In the genomic region with DNA sequence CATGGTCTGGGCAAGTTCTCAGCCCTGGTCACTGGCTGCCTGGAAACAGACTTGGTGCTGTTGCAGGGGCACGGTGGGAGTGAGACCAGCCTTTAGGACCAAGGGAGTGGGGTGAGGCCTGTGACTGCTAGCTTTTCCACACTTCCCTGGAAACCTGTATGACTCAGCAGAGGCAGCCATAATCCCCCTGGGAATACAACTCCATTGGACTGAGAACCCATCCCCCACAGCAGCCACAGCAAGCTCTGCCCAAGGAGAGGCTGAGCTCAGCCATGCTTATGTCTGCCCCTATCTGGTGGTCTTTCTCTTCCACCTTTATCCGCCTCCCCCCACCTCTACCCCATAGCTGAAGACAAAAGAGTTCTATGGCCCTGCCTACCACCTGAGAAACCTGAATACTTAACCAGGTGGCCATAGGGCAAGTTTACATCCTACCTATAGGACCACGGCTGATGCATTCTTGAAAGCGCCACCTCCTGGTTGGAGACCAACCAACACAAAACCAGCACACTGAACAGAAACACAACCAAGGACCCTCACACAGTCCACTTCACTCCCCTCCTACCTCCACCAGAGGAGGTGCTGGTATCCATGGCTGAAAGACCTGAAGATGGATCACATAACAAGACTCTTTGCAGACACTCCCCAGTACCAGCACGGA, we compare ENCODE assay signal across 17 cellular contexts.
A peak's percentile ranks its signal among the peaks of the same experiment; 100 is the strongest.
DNase-seq lines count a peak whose midpoint lies in the region; ATAC-seq, FAIRE-seq and TF ChIP-seq lines count a peak whose summit lies in the region.
"Had no signal": no experiment of that assay in that cellular context is flagged by ENCODE, and none has a peak within 500 bp of the region (broad histone marks: within the 10 kb centered on the region; RNA-seq: fewer than 3 reads in every experiment).

No MANE protein-coding gene starts in this region.

- H3K36me3 Mint-ChIP-seq in MCF 10A (ENCODE audit: insufficient read depth, unreplicated experiment) = no peaks in the 10 kb centered on the region
- H3K36me3 Mint-ChIP-seq: IgD-negative memory B cell had no signal

- no peak for ATAC-seq in HG02571 (IDR thresholded peaks at IDR 0.05; ENCODE audit: unreplicated experiment)
- ATAC-seq: T-helper 17 cell had no signal

- H3K4me2 ChIP-seq in mammary epithelial cell (ENCODE audit: insufficient read depth, low read depth, low read length) = no peak overlapping the region
- H3K4me2 ChIP-seq in Karpas-422 (ENCODE audit: low read depth, low read length, poor library complexity, severe bottlenecking) = no peak overlapping the region
- H3K4me2 ChIP-seq: BLaER1 treated with 17β-estradiol and CSF1 and Interleukin-3, amounts not matched to agents 10 nM and 100 nM had no signal

- peaks cover 8% of the 10 kb centered on the region for H3K4me1 ChIP-seq in mammary epithelial cell (ENCODE audit: insufficient read depth, low read length)
- H3K4me1 ChIP-seq in Karpas-422 (ENCODE audit: low read length) = no peaks in the 10 kb centered on the region
- H3K4me1 ChIP-seq: BLaER1 treated with 17β-estradiol and CSF1 and Interleukin-3, amounts not matched to agents 10 nM and 100 nM had no signal

- no peaks in the 10 kb centered on the region for H3K9me2 ChIP-seq in Karpas-422 (replicated peaks; ENCODE audit: insufficient read depth, low read length)

- no peak overlapping the region for H3K4me3 Mint-ChIP-seq in MCF 10A (ENCODE audit: unreplicated experiment)
- H3K4me3 Mint-ChIP-seq: IgD-negative memory B cell, T-helper 17 cell had no signal

- no peak overlapping the region for H3K4me3 ChIP-seq in mammary epithelial cell (replicated peaks in 1 of 3; ENCODE audit: insufficient read depth in 1 of 3, low read depth in 2 of 3, low read length in 3 of 3)
- H3K4me3 ChIP-seq in Karpas-422 (ENCODE audit: low read length) = no peak overlapping the region
- H3K4me3 ChIP-seq in bronchial epithelial cell (ENCODE audit: low read depth, low read length) = no peak overlapping the region
- H3K4me3 ChIP-seq: BLaER1 treated with 17β-estradiol and CSF1 and Interleukin-3, amounts not matched to agents 10 nM and 100 nM; GM23248 had no signal

- no peak overlapping the region for H3K27ac Mint-ChIP-seq in MCF 10A (ENCODE audit: low read depth, unreplicated experiment)
- H3K27ac Mint-ChIP-seq: IgD-negative memory B cell, T-helper 17 cell had no signal

- no peaks in the 10 kb centered on the region for H3K9me3 ChIP-seq in mammary epithelial cell (replicated peaks; ENCODE audit: insufficient read depth, low read length)
- no peaks in the 10 kb centered on the region for H3K9me3 ChIP-seq in Karpas-422 (ENCODE audit: low read length)

- POLR2A ChIA-PET in MCF 10A (lab: Yijun Ruan, JAX) = interaction anchor here (1.3 kb wide), 1 partner anchor 10 kb away, joined by 3 read pairs; no protein-coding TSS in a partner anchor

- H3K4me1 Mint-ChIP-seq in MCF 10A (ENCODE audit: insufficient read depth, unreplicated experiment) = no peaks in the 10 kb centered on the region
- H3K4me1 Mint-ChIP-seq: IgD-negative memory B cell, T-helper 17 cell had no signal

- H3K9me3 Mint-ChIP-seq in MCF 10A (ENCODE audit: unreplicated experiment) = no peaks in the 10 kb centered on the region

- H3K9ac ChIP-seq in mammary epithelial cell (ENCODE audit: insufficient read depth, low read length) (no peak overlapping the region), Karpas-422 (ENCODE audit: low read length) (no peak overlapping the region)
- H3K9ac ChIP-seq: BLaER1 treated with 17β-estradiol and CSF1 and Interleukin-3, amounts not matched to agents 10 nM and 100 nM; GM23248 had no signal

- H3K27me3 Mint-ChIP-seq in MCF 10A (ENCODE audit: insufficient read depth, unreplicated experiment) = no peaks in the 10 kb centered on the region
- H3K27me3 Mint-ChIP-seq: IgD-negative memory B cell, T-helper 17 cell had no signal

- in situ Hi-C loops in mammary epithelial cell (cut with MboI; ENCODE audit: low sequenced_read_pairs in 2 of 2) = no loop called here

- no peak overlapping the region for H3K27ac ChIP-seq in mammary epithelial cell (ENCODE audit: insufficient read depth, low read depth, low read length)
- H3K27ac ChIP-seq in Karpas-422 (ENCODE audit: low read length) = no peak overlapping the region
- H3K27ac ChIP-seq: BLaER1 treated with 17β-estradiol and CSF1 and Interleukin-3, amounts not matched to agents 10 nM and 100 nM; GM23248; RWPE1 had no signal

- WGBS in mammary epithelial cell (ENCODE audit: low coverage, missing lambda C conversion rate) = 85% methylated on average over 5 of the region's 5 CpGs

- H3K79me2 ChIP-seq in mammary epithelial cell (ENCODE audit: insufficient read depth, low read length) (no peaks in the 10 kb centered on the region), Karpas-422 (ENCODE audit: low read length) (no peaks in the 10 kb centered on the region)

- DNase-seq in MCF 10A (ENCODE audit: unreplicated experiment) (peak; percentile 7), mammary epithelial cell (no peak), Karpas-422 (peak; percentile 50), bronchial epithelial cell (ENCODE audit: low read depth) (no peak), DMS 273 treated with DMSO at 0.1 percent for 48 hours (lab: John Stamatoyannopoulos, UW) (no peak), NCI-H1417 (lab: John Stamatoyannopoulos, UW) (no peak), NCI-H2196 (lab: John Stamatoyannopoulos, UW; ENCODE audit: unreplicated experiment) (no peak)
- DNase-seq: GM23248, NCI-H2107, NCI-H345, NCI-H526 treated with DMSO at 0.1 percent for 48 hours, T-helper 17 cell had no signal

- CTCF ChIA-PET in MCF 10A (lab: Yijun Ruan, JAX) = no interaction called here
- CTCF ChIA-PET in mammary epithelial cell (lab: Charles Lee; ENCODE audit: low non-redundant PET) = no interaction called here

- FAIRE-seq in bronchial epithelial cell (lab: Jason Lieb, UNC) = peak; percentile 93
- FAIRE-seq: A204.1 had no signal

- H3K36me3 ChIP-seq in mammary epithelial cell (ENCODE audit: insufficient read depth, low read length) (no peaks in the 10 kb centered on the region), Karpas-422 (ENCODE audit: insufficient read depth, low read length) (no peaks in the 10 kb centered on the region), bronchial epithelial cell (ENCODE audit: control insufficient read depth, insufficient read depth, low read length) (no peaks in the 10 kb centered on the region)
- H3K36me3 ChIP-seq: BLaER1 treated with 17β-estradiol and CSF1 and Interleukin-3, amounts not matched to agents 10 nM and 100 nM had no signal

- H4K20me1 ChIP-seq in mammary epithelial cell (ENCODE audit: insufficient read depth, low read length) = no peaks in the 10 kb centered on the region
- H4K20me1 ChIP-seq in Karpas-422 (ENCODE audit: insufficient read depth, low read depth, low read length) = no peaks in the 10 kb centered on the region
- H4K20me1 ChIP-seq: BLaER1 treated with 17β-estradiol and CSF1 and Interleukin-3, amounts not matched to agents 10 nM and 100 nM had no signal

- intact Hi-C loops in MCF 10A (cut with micrococcal nuclease) (no loop called here), mammary epithelial cell (cut with micrococcal nuclease) (no loop called here)

- TF ChIP-seq CTCF in MCF 10A (IDR thresholded peaks at IDR 0.05; ENCODE audit: unreplicated experiment) = no peak
- no peak for TF ChIP-seq CTCF in mammary epithelial cell (conservative IDR thresholded peaks at IDR 0.05 in 1 of 2, IDR thresholded peaks at IDR 0.05 in 1 of 2; ENCODE audit: extremely low read depth in 1 of 2, insufficient read depth in 1 of 2, low read depth in 1 of 2, low read length in 2 of 2)
- no peak for TF ChIP-seq CTCF in bronchial epithelial cell (IDR thresholded peaks at IDR 0.05; ENCODE audit: insufficient read depth, low read length, severe bottlenecking)

- no TSS peak for BruUV-seq in MCF 10A (replicated peaks; lab: Mats Ljungman, UMichigan)
- no TSS peak for BruUV-seq in mammary epithelial cell (replicated peaks; lab: Mats Ljungman, UMichigan)

- no peak overlapping the region for H2AFZ ChIP-seq in mammary epithelial cell (ENCODE audit: low read depth, low read length)
- H2AFZ ChIP-seq in Karpas-422 (ENCODE audit: low read length) = no peak overlapping the region
- H2AFZ ChIP-seq: GM23248 had no signal

- H3K27me3 ChIP-seq in mammary epithelial cell (ENCODE audit: insufficient read depth, low read length) (no peaks in the 10 kb centered on the region), Karpas-422 (ENCODE audit: low read length) (no peaks in the 10 kb centered on the region), bronchial epithelial cell (ENCODE audit: control insufficient read depth, insufficient read depth, low read length) (no peaks in the 10 kb centered on the region)
- H3K27me3 ChIP-seq: BLaER1 treated with 17β-estradiol and CSF1 and Interleukin-3, amounts not matched to agents 10 nM and 100 nM had no signal

- dilution Hi-C loops in mammary epithelial cell (cut with HindIII; ENCODE audit: low sequenced_read_pairs) = no loop called here

Comparison
In these comparisons a context has a peak if more than half of its experiments do, and no peak if none do; other contexts are left out.
1. DNase-seq: peak in MCF 10A (single experiment) and Karpas-422 (single experiment); none in mammary epithelial cell (single experiment), bronchial epithelial cell (single experiment), DMS 273 treated with DMSO at 0.1 percent for 48 hours (single experiment), NCI-H1417 (0 of 3) and NCI-H2196 (single experiment).